Comparison of ENCODE assay signal across 10 cellular contexts in the genomic region with DNA sequence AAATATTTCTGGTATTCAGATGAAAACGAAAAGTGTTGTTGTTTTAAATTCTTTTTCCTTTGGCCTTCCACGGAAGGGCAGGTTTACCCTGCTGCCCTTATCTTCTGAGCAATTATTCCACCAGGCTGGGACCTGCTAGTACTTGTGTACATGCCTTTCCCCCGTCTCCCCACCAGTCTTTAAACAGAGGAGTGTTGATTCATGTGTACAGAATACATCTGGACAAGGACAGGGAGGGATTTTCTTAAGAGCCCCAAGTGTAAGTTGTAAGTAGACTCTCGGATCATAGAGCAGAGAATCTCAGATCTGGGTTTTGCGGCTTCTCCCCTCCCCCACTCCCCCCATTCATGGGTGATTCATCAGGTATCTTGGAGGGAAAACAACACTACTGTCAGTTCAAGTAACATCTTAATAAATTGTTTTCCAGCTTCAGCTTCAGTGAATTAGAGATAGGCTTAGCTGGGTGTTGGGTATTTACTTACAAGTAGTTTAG.
DNase-seq lines count a peak whose midpoint lies in the region; ATAC-seq and TF ChIP-seq lines count a peak whose summit lies in the region.
"Had no signal": no experiment of that assay in that cellular context is flagged by ENCODE, and none has a peak within 500 bp of the region (broad histone marks: within the 10 kb centered on the region; RNA-seq: fewer than 3 reads in every experiment).

No MANE protein-coding gene starts in this region.

- H3K9me3 ChIP-seq in sigmoid colon = no peaks in the 10 kb centered on the region

- no peak for TF ChIP-seq POLR2A in sigmoid colon (IDR thresholded peaks at IDR 0.05)

- no peaks in the 10 kb centered on the region for H3K27me3 Mint-ChIP-seq in activated CD8-positive, alpha-beta memory T cell treated with anti-CD3 and anti-CD28 coated beads, Interleukin-2, amount 10 ng/mL, durations not matched to agents 7 days and 5 days

- H3K4me1 Mint-ChIP-seq in activated CD8-positive, alpha-beta memory T cell treated with anti-CD3 and anti-CD28 coated beads, Interleukin-2, amount 10 ng/mL, durations not matched to agents 7 days and 5 days = peaks cover 39% of the 10 kb centered on the region

- H3K4me3 Mint-ChIP-seq in activated CD8-positive, alpha-beta memory T cell treated with anti-CD3 and anti-CD28 coated beads, Interleukin-2, amount 10 ng/mL, durations not matched to agents 7 days and 5 days = no peak overlapping the region

- no peak overlapping the region for H3K4me3 ChIP-seq in fibroblast of pulmonary artery (replicated peaks; ENCODE audit: low read depth, low read length)
- H3K4me3 ChIP-seq in sigmoid colon = no peak overlapping the region
- H3K4me3 ChIP-seq: SK-N-MC had no signal

- 57 to 64% methylated on average over 5 of the region's 5 CpGs for WGBS in sigmoid colon, 2 donors

- ATAC-seq in GM19328 (IDR thresholded peaks at IDR 0.05; ENCODE audit: unreplicated experiment) (no peak), GM19023 (IDR thresholded peaks at IDR 0.05; ENCODE audit: unreplicated experiment) (no peak)
- no peak for ATAC-seq in activated CD8-positive, alpha-beta memory T cell treated with anti-CD3 and anti-CD28 coated beads, Interleukin-2, amount 10 ng/mL, durations not matched to agents 7 days and 5 days

- CTCF ChIA-PET in activated CD8-positive, alpha-beta memory T cell treated with anti-CD3 and anti-CD28 coated beads, Interleukin-2, amount 10 ng/mL, durations not matched to agents 7 days and 5 days (lab: Charles Lee) = no interaction called here

- TF ChIP-seq CTCF in fibroblast of pulmonary artery (IDR thresholded peaks at IDR 0.05; ENCODE audit: low read length, missing control alignments) = no peak
- TF ChIP-seq CTCF in sigmoid colon (IDR thresholded peaks at IDR 0.05) = no peak

- peaks cover 0 to 5% (median 0%) of the 10 kb centered on the region in 4 donors for H3K36me3 ChIP-seq in sigmoid colon

- no peaks in the 10 kb centered on the region for H3K27me3 ChIP-seq in sigmoid colon

- peaks cover 82% of the 10 kb centered on the region for H3K36me3 Mint-ChIP-seq in activated CD8-positive, alpha-beta memory T cell treated with anti-CD3 and anti-CD28 coated beads, Interleukin-2, amount 10 ng/mL, durations not matched to agents 7 days and 5 days

- H3K27ac ChIP-seq in sigmoid colon = peak overlapping the region in 1 of 4 donors; percentile 60

- TF ChIP-seq EP300 in sigmoid colon (IDR thresholded peaks at IDR 0.05) = no peak

- H3K4me1 ChIP-seq in sigmoid colon = peaks cover 0 to 19% (median 13%) of the 10 kb centered on the region in 4 donors

- H3K27ac Mint-ChIP-seq in activated CD8-positive, alpha-beta memory T cell treated with anti-CD3 and anti-CD28 coated beads, Interleukin-2, amount 10 ng/mL, durations not matched to agents 7 days and 5 days = no peak overlapping the region

- DNase-seq in HuH-7.5 (ENCODE audit: low spot score) (peak; percentile 24), fibroblast of pulmonary artery (ENCODE audit: low read depth) (peak; percentile 60), sigmoid colon (no peak)
- peak; percentile 40 for DNase-seq in activated CD4-positive, alpha-beta T cell treated with anti-CD3 and anti-CD28 coated beads for 48 hours
- DNase-seq in stimulated activated CD8-positive, alpha-beta memory T cell treated with anti-CD3 and anti-CD28 coated beads, Interleukin-7, amount 100 ng/mL, for 48 hours (ENCODE audit: extremely low read depth in 1 of 2, low read depth in 1 of 2) = peak; percentile 20 to 35
- no peak for DNase-seq in activated CD8-positive, alpha-beta memory T cell treated with anti-CD3 and anti-CD28 coated beads, Interleukin-2, amount 10 ng/mL, durations not matched to agents 7 days and 5 days
- DNase-seq: stimulated activated naive CD4-positive, alpha-beta T cell treated with Interleukin-2 at 50 U/mL for 16 hours had no signal

- H3K9me3 Mint-ChIP-seq in activated CD8-positive, alpha-beta memory T cell treated with anti-CD3 and anti-CD28 coated beads, Interleukin-2, amount 10 ng/mL, durations not matched to agents 7 days and 5 days (ENCODE audit: low read depth) = no peaks in the 10 kb centered on the region

- intact Hi-C loops in sigmoid colon (cut with DNase I) = no loop called here

Comparison
In these comparisons a context has a peak if more than half of its experiments do, and no peak if none do; other contexts are left out.
1. DNase-seq: peak in HuH-7.5 (single experiment), activated CD4-positive, alpha-beta T cell treated with anti-CD3 and anti-CD28 coated beads for 48 hours (single experiment), fibroblast of pulmonary artery (single experiment) and stimulated activated CD8-positive, alpha-beta memory T cell treated with anti-CD3 and anti-CD28 coated beads, Interleukin-7, amount 100 ng/mL, for 48 hours (2 of 2); none in sigmoid colon (single experiment) and activated CD8-positive, alpha-beta memory T cell treated with anti-CD3 and anti-CD28 coated beads, Interleukin-2, amount 10 ng/mL, durations not matched to agents 7 days and 5 days (single experiment).